8 cellular contexts compared by ENCODE assay signal in genomic region chr16:31382485-31383161, GRCh38. TPM values are rescaled to one million over a fixed set of nuclear protein-coding genes. Genes with fewer than 3 reads are reported as not detected.
A peak's percentile ranks its signal among the peaks of the same experiment; 100 is the strongest.
DNase-seq lines count a peak whose midpoint lies in the region; ATAC-seq, FAIRE-seq and TF ChIP-seq lines count a peak whose summit lies in the region.

No MANE protein-coding gene starts in this region.

- no peak overlapping the region for H3K4me3 ChIP-seq in HAP-1
- H3K4me3 ChIP-seq in PC-3 (ENCODE audit: low read length), result no peak overlapping the region
- no peak overlapping the region for H3K4me3 ChIP-seq in fibroblast of villous mesenchyme (ENCODE audit: low read depth, low read length)
- no peak overlapping the region for H3K4me3 ChIP-seq in pancreas
- no peak overlapping the region for H3K4me3 ChIP-seq in transverse colon

- no peaks in the 10 kb centered on the region for H3F3A ChIP-seq in PC-3 (ENCODE audit: low read length, unreplicated experiment)

- no peak for TF ChIP-seq EP300 in transverse colon (IDR thresholded peaks at IDR 0.05; ENCODE audit: low read depth)

- H3K79me2 ChIP-seq in PC-3 (ENCODE audit: low read length), result no peaks in the 10 kb centered on the region

- no TSS peak for BruUV-seq in PC-3 (replicated peaks; lab: Mats Ljungman, UMichigan)

- FAIRE-seq in pancreas (lab: Jason Lieb, UNC), result no peak

- H3K36me3 Mint-ChIP-seq in activated T-cell treated with anti-CD3 and anti-CD28 coated beads, Interleukin-2, amount 50 U/mL, for 4 hours (ENCODE audit: insufficient read depth), result no peaks in the 10 kb centered on the region

- in situ Hi-C loops in HAP-1 (cut with MboI; ENCODE audit: low sequenced_read_pairs) (no loop called here), transverse colon (cut with MboI; ENCODE audit: low pct_ligation_motif_present in 1 of 4, low pct_unique_long_range_greater_than_20kb in 1 of 4, low sequenced_read_pairs in 3 of 4) (loop anchor here in 1 of 4 donors (25.0 kb wide), 1 partner anchor 105 kb away; the partner anchor contains the start of gene SLC5A2)

- ATAC-seq in PC-3, result peak; percentile 62; the same call in 1 of the 2 replicates
- peak in 1 of 2 donors; percentile 40 for ATAC-seq in activated T-cell treated with anti-CD3 and anti-CD28 coated beads, Interleukin-2, amount 50 U/mL, for 4 hours
- ATAC-seq in pancreas, result peak; percentile 42 to 78 (median 75)
- ATAC-seq in HG03025 (IDR thresholded peaks at IDR 0.05; ENCODE audit: low FRiP score, unreplicated experiment), result no peak

- CTCF ChIA-PET in PC-3 (lab: Charles Lee), result no interaction called here

- H3K4me1 ChIP-seq in HAP-1, result no peaks in the 10 kb centered on the region
- peaks cover 20% of the 10 kb centered on the region for H3K4me1 ChIP-seq in PC-3 (ENCODE audit: insufficient read depth, low read length)
- H3K4me1 ChIP-seq in pancreas, result peaks cover 9 to 23% (median 17%) of the 10 kb centered on the region in 3 donors
- peaks cover 0 to 4% (median 0%) of the 10 kb centered on the region in 4 donors for H3K4me1 ChIP-seq in transverse colon

- TF ChIP-seq POLR2A in transverse colon (IDR thresholded peaks at IDR 0.05), result no peak

- peak; percentile 26 for DNase-seq in COR-L47 (lab: John Stamatoyannopoulos, UW)
- peak; percentile 20 to 78 for DNase-seq in HAP-1 (ENCODE audit: low spot score in 2 of 2)
- peak; percentile 44 for DNase-seq in PC-3
- peak; percentile 42 for DNase-seq in activated T-cell treated with anti-CD3 and anti-CD28 coated beads, Interleukin-2, amount 50 U/mL, for 4 hours
- DNase-seq in fibroblast of villous mesenchyme (ENCODE audit: low read depth), result peak; percentile 68
- DNase-seq in pancreas, result peak; percentile 68 to 87 (median 78)
- DNase-seq in transverse colon, result peak; percentile 68

- WGBS in pancreas, 2 donors, result 25 to 28% methylated on average over 14 of the region's 14 CpGs
- 25 to 39% methylated on average over 2 to 14 of the region's 14 CpGs for WGBS in transverse colon (ENCODE audit: low coverage in 1 of 2), 2 donors

- H3K4me2 ChIP-seq in PC-3 (ENCODE audit: low read length), result no peak overlapping the region

- H3K36me3 ChIP-seq in HAP-1 (replicated peaks) (no peaks in the 10 kb centered on the region), PC-3 (ENCODE audit: low read depth, low read length) (no peaks in the 10 kb centered on the region), pancreas (no peaks in the 10 kb centered on the region), transverse colon (no peaks in the 10 kb centered on the region)

- no peaks in the 10 kb centered on the region for H4K20me1 ChIP-seq in PC-3 (ENCODE audit: low read length)

- peak; percentile 77 for TF ChIP-seq CTCF in PC-3 (conservative IDR thresholded peaks at IDR 0.05; ENCODE audit: low read depth, low read length)
- peak; percentile 86 for TF ChIP-seq CTCF in fibroblast of villous mesenchyme (IDR thresholded peaks at IDR 0.05; ENCODE audit: insufficient read depth, low read depth, low read length)
- TF ChIP-seq CTCF in pancreas (IDR thresholded peaks at IDR 0.05), result peak; percentile 47 to 66 (median 60)
- peak; percentile 46 to 59 (median 58) for TF ChIP-seq CTCF in transverse colon (IDR thresholded peaks at IDR 0.05)

- H3K27ac ChIP-seq in PC-3 (ENCODE audit: low read length) (no peak overlapping the region), pancreas (no peak overlapping the region), transverse colon (no peak overlapping the region)

- H3K27me3 ChIP-seq in HAP-1 (ENCODE audit: low read depth) (no peaks in the 10 kb centered on the region), PC-3 (ENCODE audit: low read length) (no peaks in the 10 kb centered on the region), pancreas (no peaks in the 10 kb centered on the region), transverse colon (peaks cover 2% of the 10 kb centered on the region)

- POLR2A ChIA-PET in PC-3 (lab: Charles Lee; ENCODE audit: unreplicated experiment), result no interaction called here

- no peaks in the 10 kb centered on the region for H3K9me3 ChIP-seq in HAP-1
- H3K9me3 ChIP-seq in PC-3 (ENCODE audit: low read length), result no peaks in the 10 kb centered on the region
- no peaks in the 10 kb centered on the region for H3K9me3 ChIP-seq in pancreas
- no peaks in the 10 kb centered on the region for H3K9me3 ChIP-seq in transverse colon

- H2AFZ ChIP-seq in PC-3 (ENCODE audit: low read length), result no peak overlapping the region

- peaks cover 22% of the 10 kb centered on the region for H3K4me1 Mint-ChIP-seq in activated T-cell treated with anti-CD3 and anti-CD28 coated beads, Interleukin-2, amount 50 U/mL, for 4 hours (ENCODE audit: low read depth)

- intact Hi-C loops in PC-3 (cut with micrococcal nuclease), result no loop called here
- intact Hi-C loops in pancreas (cut with DNase I), result no loop called here
- intact Hi-C loops in transverse colon (cut with DNase I; ENCODE audit: low total_unique reads), result no loop called here

- no peaks in the 10 kb centered on the region for H3K9me3 Mint-ChIP-seq in activated T-cell treated with anti-CD3 and anti-CD28 coated beads, Interleukin-2, amount 50 U/mL, for 4 hours

- no peaks in the 10 kb centered on the region for H3K9me2 ChIP-seq in PC-3 (replicated peaks; ENCODE audit: low read length)

- H3K27me3 Mint-ChIP-seq in activated T-cell treated with anti-CD3 and anti-CD28 coated beads, Interleukin-2, amount 50 U/mL, for 4 hours (ENCODE audit: low read depth), result peaks cover 5% of the 10 kb centered on the region

- no peak overlapping the region for H3K4me3 Mint-ChIP-seq in activated T-cell treated with anti-CD3 and anti-CD28 coated beads, Interleukin-2, amount 50 U/mL, for 4 hours

- no peak overlapping the region for H3K9ac ChIP-seq in PC-3 (ENCODE audit: low read length)

RNA-seq across cellular contexts. Expression of gene ITGAD, which starts 10.5 kb away (rescaled TPM):
- total RNA-seq in PC-3 (2014; rRNA removed), result not detected in 2 replicates
- total RNA-seq in activated T-cell treated with anti-CD3 and anti-CD28 coated beads, Interleukin-2, amount 50 U/mL, for 4 hours, result under 1 TPM in 1 of 3 donors, not detected in 2; 0.16 TPM
- not detected in 2 replicates for total RNA-seq in fibroblast of villous mesenchyme
- under 1 TPM in 2 of 6 donors, not detected in 4; 0.06 to 0.31 TPM for total RNA-seq in pancreas
- not detected for polyA plus RNA-seq in pancreas
- under 1 TPM in 1 of 4 donors, not detected in 3; 0.75 TPM for total RNA-seq in transverse colon

RNA-seq across cellular contexts. Expression of gene ITGAX, which starts 27.6 kb away (rescaled TPM):
- total RNA-seq in PC-3 (2014; rRNA removed), result not detected in 2 replicates
- 1 to 10 TPM in 2 of 3 donors, under 1 TPM in 1; 0.89 to 2.3 (median 2.2) TPM for total RNA-seq in activated T-cell treated with anti-CD3 and anti-CD28 coated beads, Interleukin-2, amount 50 U/mL, for 4 hours
- not detected in 2 replicates for total RNA-seq in fibroblast of villous mesenchyme
- 10 to 100 TPM in 2 of 6 donors, 1 to 10 TPM in 2, under 1 TPM in 2; 0.56 to 21.5 (median 1.8) TPM for total RNA-seq in pancreas
- 1 to 10 TPM; 1.2 to 3.0 TPM for polyA plus RNA-seq in pancreas
- 1 to 10 TPM in 3 of 4 donors, not detected in 1; 1.2 to 3.8 (median 3.7) TPM for total RNA-seq in transverse colon

RNA-seq across cellular contexts. Expression of gene COX6A2, which starts 45.5 kb away (rescaled TPM):
- not detected in 2 replicates for total RNA-seq in PC-3 (2014; rRNA removed)
- total RNA-seq in activated T-cell treated with anti-CD3 and anti-CD28 coated beads, Interleukin-2, amount 50 U/mL, for 4 hours, result not detected
- total RNA-seq in fibroblast of villous mesenchyme, result not detected in 2 replicates
- total RNA-seq in pancreas, result under 1 TPM in 4 of 6 donors, not detected in 2; 0.39 to 0.61 (median 0.52) TPM
- polyA plus RNA-seq in pancreas, result 1 to 10 TPM; 2.0 to 5.5 TPM
- total RNA-seq in transverse colon, result not detected

RNA-seq across cellular contexts. Expression of gene ZNF843, which starts 60.0 kb away (rescaled TPM):
- total RNA-seq in PC-3 (2014; rRNA removed) (0.52 TPM in 1 of 2 replicates, not detected in the other), fibroblast of villous mesenchyme (0.43 and 0.64 TPM in 2 replicates), pancreas (1 to 10 TPM; 2.0 to 3.4 (median 2.1) TPM), transverse colon (under 1 TPM in 2 of 4 donors, not detected in 2; 0.14 to 0.79 TPM)
- under 1 TPM in 2 of 3 donors, not detected in 1; 0.16 to 0.27 TPM for total RNA-seq in activated T-cell treated with anti-CD3 and anti-CD28 coated beads, Interleukin-2, amount 50 U/mL, for 4 hours
- polyA plus RNA-seq in pancreas, result 1 to 10 TPM; 1.1 to 1.5 TPM

Comparison
In these comparisons a context has a peak if more than half of its experiments do, and no peak if none do; other contexts are left out.
1. DNase-seq: peak in every context shown above with its lines; median percentile 78 in pancreas; 68 in fibroblast of villous mesenchyme; 68 in transverse colon; 49 in HAP-1; 44 in PC-3; 42 in activated T-cell treated with anti-CD3 and anti-CD28 coated beads, Interleukin-2, amount 50 U/mL, for 4 hours; 26 in COR-L47.